Comparison of ENCODE assay signal across 23 cellular contexts in the genomic region with DNA sequence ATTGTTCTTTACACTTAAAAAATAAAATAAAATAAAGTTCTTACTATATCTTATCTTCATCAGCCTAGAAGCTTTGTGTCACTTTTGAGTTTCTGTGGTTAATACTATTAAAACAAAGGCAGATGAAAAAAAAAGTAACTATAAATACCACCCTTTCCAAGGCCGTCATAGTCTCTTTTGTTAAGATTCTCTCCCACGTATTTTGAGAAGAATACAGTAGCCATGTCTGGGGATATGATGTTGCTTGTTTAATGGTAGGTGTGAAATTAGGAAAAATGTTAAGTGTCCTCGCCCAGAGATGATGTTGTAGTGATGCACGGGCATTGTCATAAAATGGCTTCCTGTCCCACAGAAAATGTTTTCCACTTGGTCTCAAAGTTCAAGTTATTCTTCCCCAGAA.
"Had no signal": no experiment of that assay in that cellular context is flagged by ENCODE, and none has a peak within 500 bp of the region (broad histone marks: within the 10 kb centered on the region; RNA-seq: fewer than 3 reads in every experiment).

No MANE protein-coding gene starts in this region.

- H3K27me3 ChIP-seq: colonic mucosa, dorsolateral prefrontal cortex, esophagus muscularis mucosa, esophagus squamous epithelium, foreskin keratinocyte, gastrocnemius medialis, gastroesophageal sphincter had no signal

- H3K4me3 Mint-ChIP-seq: dendritic cell treated with granulocyte-macrophage colony-stimulating factor and Interleukin-4, amounts not matched to agents 40 ng/mL and 50 ng/mL, for 4 days; effector memory CD8-positive, alpha-beta T cell; endodermal cell had no signal

- ATAC-seq: effector memory CD8-positive, alpha-beta T cell; esophagus mucosa; foreskin keratinocyte; gastroesophageal sphincter had no signal

- H3K9me3 ChIP-seq: colonic mucosa, esophagus muscularis mucosa, esophagus squamous epithelium, gastrocnemius medialis, gastroesophageal sphincter had no signal

- H3K27ac Mint-ChIP-seq: dendritic cell treated with granulocyte-macrophage colony-stimulating factor and Interleukin-4, amounts not matched to agents 40 ng/mL and 50 ng/mL, for 4 days; effector memory CD8-positive, alpha-beta T cell; endodermal cell had no signal

- H3K4me1 ChIP-seq: colonic mucosa, esophagus muscularis mucosa, esophagus squamous epithelium, foreskin keratinocyte, gastroesophageal sphincter had no signal

- H3K27ac ChIP-seq: colonic mucosa, coronary artery, dorsolateral prefrontal cortex, epithelial cell of prostate, esophagus muscularis mucosa, esophagus squamous epithelium, foreskin keratinocyte, gastroesophageal sphincter had no signal

- DNase-seq: cerebellar nuclear complex; colonic mucosa; cortex of kidney; dermis blood vessel endothelial cell; dorsolateral prefrontal cortex; effector CD4-positive, alpha-beta T cell; effector CD8-positive, alpha-beta T cell; effector memory CD4-positive, alpha-beta T cell; effector memory CD8-positive, alpha-beta T cell; endodermal cell; erythroblast; esophagus squamous epithelium; foreskin fibroblast; foreskin keratinocyte; foreskin melanocyte; glutamatergic neuron had no signal

- H3K27me3 Mint-ChIP-seq: dendritic cell treated with granulocyte-macrophage colony-stimulating factor and Interleukin-4, amounts not matched to agents 40 ng/mL and 50 ng/mL, for 4 days; effector memory CD8-positive, alpha-beta T cell had no signal

- H3K9me3 Mint-ChIP-seq: endodermal cell had no signal

- H3K36me3 ChIP-seq: colonic mucosa, esophagus muscularis mucosa, esophagus squamous epithelium, gastrocnemius medialis, gastroesophageal sphincter had no signal

- H3K4me3 ChIP-seq: colonic mucosa, coronary artery, dorsolateral prefrontal cortex, esophagus muscularis mucosa, esophagus squamous epithelium, gastrocnemius medialis, gastroesophageal sphincter had no signal
